ENCODE assay signal across 12 cellular contexts in the genomic region with DNA sequence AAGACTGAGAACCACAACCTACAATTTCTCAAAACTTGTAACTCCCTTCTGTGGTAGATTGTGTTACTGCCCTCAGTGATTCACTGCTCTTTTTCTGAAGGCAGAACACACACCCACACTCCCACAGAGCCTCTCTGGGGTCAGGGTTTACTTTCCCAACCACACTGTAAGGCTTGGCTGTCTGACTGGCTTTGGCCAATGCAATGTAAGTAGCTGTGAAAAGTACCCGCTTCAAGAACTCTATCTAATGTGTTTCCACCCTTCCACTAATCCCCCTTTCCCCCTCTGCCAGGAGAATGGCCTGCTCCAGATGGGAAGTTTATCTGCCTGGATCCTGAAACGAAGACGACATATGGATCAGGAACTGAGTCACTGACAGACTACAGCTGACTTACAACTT.
DNase-seq lines count a peak whose midpoint lies in the region; ATAC-seq, FAIRE-seq and TF ChIP-seq lines count a peak whose summit lies in the region.
"Had no signal": no experiment of that assay in that cellular context is flagged by ENCODE, and none has a peak within 500 bp of the region (broad histone marks: within the 10 kb centered on the region; RNA-seq: fewer than 3 reads in every experiment).

No MANE protein-coding gene starts in this region.

- H3K36me3 Mint-ChIP-seq in brain: peaks cover 73% of the 10 kb centered on the region

- no peaks in the 10 kb centered on the region for H3K9me3 Mint-ChIP-seq in brain

- H3K4me3 ChIP-seq in AG09309 (ENCODE audit: control insufficient read depth, low read depth, low read length): no peak overlapping the region
- H3K4me3 ChIP-seq: Peyer's patch had no signal

- H3K27ac Mint-ChIP-seq in brain: peak overlapping the region in 4 of 5 experiments; percentile 54 to 70 (median 66)
- H3K27ac Mint-ChIP-seq: activated T-helper 2 cell treated with anti-CD3 and anti-CD28 coated beads, Interferon-gamma antibody, Interleukin-2, Interleukin-4, amounts not matched to agents 10 μg/mL and 5 μg/mL and 100 μg/mL, durations not matched to agents 14 hours and 24 hours and 36 hours had no signal

- FAIRE-seq in GM19239 (lab: Jason Lieb, UNC): no peak

- DNase-seq in AG09309 (ENCODE audit: low read depth) (peak; percentile 44), LHCN-M2 (ENCODE audit: low read depth) (peak; percentile 90), kidney glomerular epithelial cell (lab: John Stamatoyannopoulos, UW) (peak; percentile 46), OCI-M2 (lab: John Stamatoyannopoulos, UW; ENCODE audit: unreplicated experiment) (no peak), GM19239 (ENCODE audit: insufficient read length, low spot score) (no peak), NCI-H345 treated with DMSO at 0.1 percent for 48 hours (lab: John Stamatoyannopoulos, UW; ENCODE audit: unreplicated experiment) (no peak)
- DNase-seq: Calu3, cerebellar nuclear complex, Peyer's patch had no signal

- no peak overlapping the region for H3K4me3 Mint-ChIP-seq in brain

- no peaks in the 10 kb centered on the region for H3K27me3 Mint-ChIP-seq in brain

- peaks cover 62% of the 10 kb centered on the region for H3K4me1 Mint-ChIP-seq in brain

- no peak for TF ChIP-seq CTCF in AG09309 (IDR thresholded peaks at IDR 0.05; ENCODE audit: control insufficient read depth, insufficient read depth, low read depth, low read length, missing control alignments)
- no peak for TF ChIP-seq CTCF in brain (conservative IDR thresholded peaks at IDR 0.05)

- ATAC-seq in HG02623 (IDR thresholded peaks at IDR 0.05; ENCODE audit: unreplicated experiment): no peak

Comparison
In these comparisons a context has a peak if more than half of its experiments do, and no peak if none do; other contexts are left out.
1. DNase-seq: peak in AG09309 (single experiment), LHCN-M2 (single experiment) and kidney glomerular epithelial cell (single experiment); none in OCI-M2 (single experiment), GM19239 (single experiment) and NCI-H345 treated with DMSO at 0.1 percent for 48 hours (single experiment).